Comparison of ENCODE assay signal across 10 cellular contexts in the genomic region with DNA sequence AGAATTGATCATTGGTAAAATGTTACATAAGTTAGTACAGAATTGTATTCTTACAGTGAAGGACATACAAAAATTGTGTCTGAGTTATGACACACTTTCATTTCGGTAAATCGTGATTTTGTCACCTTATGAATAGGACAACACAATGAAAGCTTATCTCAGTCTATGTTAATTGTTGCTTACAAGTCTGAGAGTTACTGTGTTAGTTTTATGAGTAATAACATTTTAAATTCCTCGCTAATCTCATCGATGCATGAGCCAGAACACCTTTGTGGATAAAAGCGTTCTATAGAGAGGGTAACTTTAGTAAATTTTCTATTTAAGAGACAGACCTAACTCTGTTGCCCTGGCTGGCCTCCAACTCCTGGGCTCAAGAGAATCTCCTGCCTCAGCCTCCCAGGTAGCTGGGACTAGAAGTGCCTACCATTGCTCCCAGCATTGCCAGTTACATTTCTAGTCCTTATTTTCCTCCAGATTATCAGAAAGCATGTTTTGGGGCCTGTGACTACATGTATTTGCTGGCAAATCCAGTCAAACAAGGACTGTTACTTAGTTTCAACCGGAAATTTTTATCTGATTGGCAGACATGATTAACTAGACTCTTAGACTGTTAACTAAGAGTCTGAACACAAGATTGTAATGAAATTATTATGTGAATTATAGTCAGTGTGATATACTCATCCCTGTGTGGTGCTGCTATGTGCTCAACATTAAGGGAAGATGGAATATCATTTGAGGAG. TPM values are rescaled to one million over a fixed set of nuclear protein-coding genes. Genes with fewer than 3 reads are reported as not detected.
DNase-seq lines count a peak whose midpoint lies in the region; ATAC-seq and TF ChIP-seq lines count a peak whose summit lies in the region.
"Had no signal": no experiment of that assay in that cellular context is flagged by ENCODE, and none has a peak within 500 bp of the region (broad histone marks: within the 10 kb centered on the region; RNA-seq: fewer than 3 reads in every experiment).

No MANE protein-coding gene starts in this region.

- H4K20me1 ChIP-seq in hepatocyte (ENCODE audit: insufficient read depth, poor library complexity, severe bottlenecking): peaks cover 72% of the 10 kb centered on the region

- no peaks in the 10 kb centered on the region for H3K9me3 Mint-ChIP-seq in activated CD8-positive, alpha-beta T cell treated with anti-CD3 and anti-CD28 coated beads for 36 hours

- H3K4me1 ChIP-seq in hepatocyte (ENCODE audit: insufficient read depth): peaks cover 20% of the 10 kb centered on the region

- peak overlapping the region; percentile 69 for H3K4me3 ChIP-seq in hepatocyte

- H2AFZ ChIP-seq in hepatocyte: no peak overlapping the region

- CTCF ChIA-PET in activated CD8-positive, alpha-beta T cell treated with anti-CD3 and anti-CD28 coated beads for 36 hours (lab: Charles Lee): interaction anchor here (0.9 to 1.4 kb wide), 2 partner anchors 13 to 27 kb away, joined by 3 read pairs; no protein-coding TSS in a partner anchor

- 77% methylated on average over 6 of the region's 6 CpGs for WGBS in hepatocyte (ENCODE audit: low lambda C conversion rate, missing lambda C conversion rate)

- no peaks in the 10 kb centered on the region for H3K36me3 ChIP-seq in hepatocyte (replicated peaks; ENCODE audit: insufficient read depth, low read depth)

- no peak overlapping the region for H3K27ac ChIP-seq in hepatocyte

- no peaks in the 10 kb centered on the region for H3K9me2 ChIP-seq in hepatocyte (replicated peaks; ENCODE audit: insufficient read depth)

- peaks cover 79% of the 10 kb centered on the region for H3K79me2 ChIP-seq in hepatocyte

- H3K9me3 ChIP-seq in hepatocyte (ENCODE audit: low read depth): no peaks in the 10 kb centered on the region

- H3K27me3 Mint-ChIP-seq in activated CD8-positive, alpha-beta T cell treated with anti-CD3 and anti-CD28 coated beads for 36 hours: no peaks in the 10 kb centered on the region

- H3K36me3 Mint-ChIP-seq in activated CD8-positive, alpha-beta T cell treated with anti-CD3 and anti-CD28 coated beads for 36 hours (ENCODE audit: low read depth): peaks cover 52% of the 10 kb centered on the region

- ATAC-seq in left ventricle myocardium superior (no peak), left cardiac atrium (no peak)
- ATAC-seq in activated CD8-positive, alpha-beta T cell treated with anti-CD3 and anti-CD28 coated beads for 36 hours: no peak

- no peak for TF ChIP-seq CTCF in activated CD8-positive, alpha-beta T cell treated with anti-CD3 and anti-CD28 coated beads for 36 hours (IDR thresholded peaks at IDR 0.05)
- no peak for TF ChIP-seq CTCF in hepatocyte (IDR thresholded peaks at IDR 0.05; ENCODE audit: poor library complexity)

- peak overlapping the region; percentile 72 for H3K27ac Mint-ChIP-seq in activated CD8-positive, alpha-beta T cell treated with anti-CD3 and anti-CD28 coated beads for 36 hours

- peak overlapping the region; percentile 81 for H3K4me3 Mint-ChIP-seq in activated CD8-positive, alpha-beta T cell treated with anti-CD3 and anti-CD28 coated beads for 36 hours

- H3K27me3 ChIP-seq in hepatocyte: no peaks in the 10 kb centered on the region
- H3K27me3 ChIP-seq: dorsolateral prefrontal cortex had no signal

- intact Hi-C loops in left ventricle myocardium superior (cut with micrococcal nuclease): no loop called here
- intact Hi-C loops in left cardiac atrium (cut with DNase I): no loop called here
- intact Hi-C loops in activated CD8-positive, alpha-beta T cell treated with anti-CD3 and anti-CD28 coated beads for 36 hours (cut with micrococcal nuclease): no loop called here

- H3K4me1 Mint-ChIP-seq in activated CD8-positive, alpha-beta T cell treated with anti-CD3 and anti-CD28 coated beads for 36 hours (ENCODE audit: low read depth): peaks cover 62% of the 10 kb centered on the region

- DNase-seq in left ventricle myocardium superior (peak; percentile 25), left cardiac atrium (no peak), hepatocyte (ENCODE audit: low spot score) (no peak), SKM-1 treated with dmso at 0.1 percent for 144 hours (lab: John Stamatoyannopoulos, UW; ENCODE audit: unreplicated experiment) (no peak), NCI-H345 treated with DMSO at 0.1 percent for 48 hours (lab: John Stamatoyannopoulos, UW; ENCODE audit: unreplicated experiment) (no peak)
- no peak for DNase-seq in activated CD8-positive, alpha-beta T cell treated with anti-CD3 and anti-CD28 coated beads for 36 hours
- no peak for DNase-seq in stimulated activated CD4-positive, alpha-beta T cell treated with anti-CD3 and anti-CD28 coated beads, Interleukin-1b, Interleukin-23, amount 100 ng/mL, for 48 hours
- DNase-seq in stimulated activated CD4-positive, alpha-beta T cell treated with anti-CD3 and anti-CD28 coated beads, Interleukin-15, amount 100 ng/mL, for 24 hours: no peak
- DNase-seq: dorsolateral prefrontal cortex, NCI-H1694 had no signal

- peak overlapping the region; percentile 83 for H3K4me2 ChIP-seq in hepatocyte

- POLR2A ChIA-PET in activated CD8-positive, alpha-beta T cell treated with anti-CD3 and anti-CD28 coated beads for 36 hours (lab: Charles Lee): interaction anchor here (0.7 to 1.0 kb wide), 2 partner anchors 10 to 12 kb away, joined by 3 to 4 read pairs; no protein-coding TSS in a partner anchor

RNA-seq across cellular contexts. Expression of a gene that starts 3.0 kb away (rescaled TPM):
- 51.7 TPM for total RNA-seq in left ventricle myocardium superior
- total RNA-seq in left cardiac atrium: 10 to 100 TPM; 53.0 to 70.9 TPM
- 100 to 1,000 TPM; 229 to 238 TPM for total RNA-seq in activated CD8-positive, alpha-beta T cell treated with anti-CD3 and anti-CD28 coated beads for 36 hours
- 85.2 and 102 TPM in 2 replicates for total RNA-seq in hepatocyte
- polyA plus RNA-seq in hepatocyte: 120 and 147 TPM in 2 replicates
